ENCODE assay signal across 1 cellular context in the genomic region with DNA sequence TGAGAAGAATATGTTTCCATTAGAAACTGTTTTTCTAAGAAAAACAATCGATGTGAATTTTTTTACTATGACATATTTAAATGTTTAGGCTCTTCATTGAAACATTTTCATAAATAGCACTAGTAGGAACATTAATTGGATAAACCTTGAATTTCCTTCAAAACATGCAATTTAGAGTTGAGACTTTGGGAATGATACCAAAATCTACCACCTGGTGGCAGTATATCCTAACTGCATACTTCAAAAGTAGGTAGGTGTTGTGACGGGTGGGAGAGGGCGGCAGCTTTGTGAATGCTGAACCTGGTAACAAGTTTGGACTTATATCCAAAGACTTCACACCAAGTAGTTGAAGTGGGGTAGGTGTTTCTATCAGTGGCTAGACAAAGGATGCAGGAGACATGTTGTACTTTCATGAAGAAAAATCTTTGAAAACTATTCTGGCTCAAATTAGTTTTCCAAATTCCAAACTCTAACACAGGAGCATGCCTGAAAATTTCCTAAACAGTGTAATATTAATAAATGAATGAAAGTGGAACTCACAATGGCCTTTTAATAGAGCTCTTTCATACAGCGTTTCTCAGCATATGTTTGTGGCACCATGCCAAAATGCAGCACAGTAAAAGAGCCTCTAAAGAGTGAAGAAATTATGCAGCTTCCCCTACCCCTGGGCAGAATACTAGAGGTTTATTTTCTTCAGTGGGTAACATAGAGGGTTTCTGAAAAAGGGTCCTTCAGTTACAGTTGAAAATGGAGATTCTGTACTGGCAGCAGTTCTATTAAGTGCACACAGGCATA.
TF ChIP-seq lines count a peak whose summit lies in the region.

No MANE protein-coding gene starts in this region.

TF ChIP-seq in K562, 482 proteins besides CTCF, POLR2A, EP300 and RAD21 (continued from another document):
- TF ChIP-seq CBX2 (IDR thresholded peaks at IDR 0.05; ENCODE audit: insufficient read depth, low read length, poor library complexity, severe bottlenecking) (no peak), PRDM10 (IDR thresholded peaks at IDR 0.05; ENCODE audit: partially characterized antibody) (no peak), EP400 (IDR thresholded peaks at IDR 0.05) (no peak), CUX1 (CRISPR knock-in tag; IDR thresholded peaks at IDR 0.05) (no peak), ZNF592 (IDR thresholded peaks at IDR 0.05) (no peak), PPARD (CRISPR knock-in tag; IDR thresholded peaks at IDR 0.05) (no peak), NR2C2 (CRISPR knock-in tag; IDR thresholded peaks at IDR 0.05) (no peak), NR2C2 (tag; IDR thresholded peaks at IDR 0.05) (no peak), MTF1 (CRISPR knock-in tag; IDR thresholded peaks at IDR 0.05; ENCODE audit: borderline replicate concordance) (no peak), ZNF175 (CRISPR knock-in tag; IDR thresholded peaks at IDR 0.05; ENCODE audit: low read depth) (no peak), ZNF143 (CRISPR knock-in tag; IDR thresholded peaks at IDR 0.05) (no peak), MAFK (IDR thresholded peaks at IDR 0.05; ENCODE audit: low read length) (no peak), CTBP1 (IDR thresholded peaks at IDR 0.05; ENCODE audit: borderline replicate concordance) (no peak), KLF10 (CRISPR knock-in tag; IDR thresholded peaks at IDR 0.05) (no peak), PTTG1 (tag; IDR thresholded peaks at IDR 0.05; ENCODE audit: low read depth) (no peak), STAG1 (CRISPR knock-in tag; IDR thresholded peaks at IDR 0.05; ENCODE audit: borderline replicate concordance) (peak; percentile 45; the same call in 1 of the 2 replicates), STAT5B (CRISPR knock-in tag; IDR thresholded peaks at IDR 0.05) (no peak), SMC3 (conservative IDR thresholded peaks at IDR 0.05; ENCODE audit: insufficient read depth, low read depth, low read length) (peak; percentile 41), ZNF586 (CRISPR knock-in tag; conservative IDR thresholded peaks at IDR 0.05) (no peak), FOXM1 (IDR thresholded peaks at IDR 0.05; ENCODE audit: low read depth) (no peak), FOXM1 (CRISPR knock-in tag; IDR thresholded peaks at IDR 0.05; ENCODE audit: low read depth) (no peak), PURB (CRISPR knock-in tag; IDR thresholded peaks at IDR 0.05; ENCODE audit: low read depth) (no peak), HDGF (IDR thresholded peaks at IDR 0.05) (no peak), DEAF1 (CRISPR knock-in tag; IDR thresholded peaks at IDR 0.05) (peak; percentile 64), NFIC (IDR thresholded peaks at IDR 0.05) (peak; percentile 89), DNMT1 (IDR thresholded peaks at IDR 0.05) (no peak), ZBTB34 (CRISPR knock-in tag; IDR thresholded peaks at IDR 0.05) (no peak), PCBP1 (IDR thresholded peaks at IDR 0.05; ENCODE audit: low read depth, low read length, poor library complexity, severe bottlenecking) (no peak), NFIX (CRISPR knock-in tag; IDR thresholded peaks at IDR 0.05; ENCODE audit: low read depth) (peak; percentile 39), FOXJ3 (CRISPR knock-in tag; IDR thresholded peaks at IDR 0.05) (no peak), SP2 (IDR thresholded peaks at IDR 0.05; ENCODE audit: extremely low read depth, low read depth, low read length, poor library complexity, severe bottlenecking) (no peak), KLF6 (CRISPR knock-in tag; IDR thresholded peaks at IDR 0.05; ENCODE audit: borderline replicate concordance) (no peak), ELF1 (tag; IDR thresholded peaks at IDR 0.05) (0 out of 2 replicates have a peak, but pooled peaks have one; percentile 17), ZNF212 (CRISPR knock-in tag; IDR thresholded peaks at IDR 0.05) (no peak), PHF8 (IDR thresholded peaks at IDR 0.05; ENCODE audit: borderline replicate concordance, low read length) (no peak), POLR2AphosphoS5 (IDR thresholded peaks at IDR 0.05; ENCODE audit: control insufficient read depth, insufficient read depth, low read depth, low read length) (no peak), ZNF146 (CRISPR knock-in tag; IDR thresholded peaks at IDR 0.05; ENCODE audit: unreplicated experiment) (no peak)
